Comparison of ENCODE assay signal across 13 cellular contexts in the genomic region with DNA sequence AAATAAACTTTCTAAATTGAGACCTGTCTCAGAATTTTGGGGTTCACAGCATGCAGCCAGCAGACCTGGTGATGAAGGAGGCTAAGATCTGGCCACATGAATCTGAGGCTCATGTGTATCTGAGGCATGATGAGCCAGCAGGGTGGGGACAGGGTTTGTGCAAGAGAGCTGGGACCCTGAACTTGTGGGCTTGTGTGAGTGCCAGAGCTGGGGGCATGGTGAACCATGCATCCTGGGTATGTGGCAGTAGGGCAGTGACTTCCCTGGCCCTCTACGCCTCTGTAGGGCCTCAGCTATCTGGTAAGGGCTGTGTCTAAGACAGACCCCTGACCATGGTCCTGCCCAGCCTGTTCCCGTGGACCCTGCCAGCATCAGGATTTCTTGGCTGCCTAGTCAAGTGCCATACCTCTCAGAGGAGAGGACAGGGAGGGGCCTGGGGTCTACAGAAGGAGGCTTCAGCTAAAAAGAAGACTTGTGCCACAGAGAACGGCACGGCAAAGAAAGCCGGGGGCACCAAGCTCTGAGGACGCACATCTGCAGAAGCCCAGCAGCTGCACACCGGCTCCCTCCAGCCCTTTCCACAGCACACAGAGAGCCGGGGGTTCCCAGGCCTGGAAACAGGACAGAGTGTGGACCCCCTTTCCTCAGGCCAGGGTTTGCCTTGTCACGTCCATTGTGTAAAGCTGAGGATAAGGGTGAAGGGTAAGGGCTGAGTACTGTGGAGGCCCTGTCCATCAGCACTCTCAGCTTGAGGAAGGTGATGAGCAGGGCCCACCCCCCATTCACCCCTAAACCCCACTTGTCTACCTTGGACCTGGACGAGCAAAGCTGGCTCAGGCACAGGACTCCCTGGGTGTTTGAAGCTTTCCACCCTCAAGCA.
"Had no signal": no experiment of that assay in that cellular context is flagged by ENCODE, and none has a peak within 500 bp of the region (broad histone marks: within the 10 kb centered on the region; RNA-seq: fewer than 3 reads in every experiment).

No MANE protein-coding gene starts in this region.

- DNase-seq: activated CD4-positive, alpha-beta T cell treated with anti-CD3 and anti-CD28 coated beads, Interleukin-2, amount 50 U/mL, for 4 hours; activated CD4-positive, CD25-positive, alpha-beta regulatory T cell treated with anti-CD3 and anti-CD28 coated beads, Interleukin-2, amount 50 U/mL, for 72 hours; activated effector memory CD4-positive, alpha-beta T cell treated with Interleukin-2 at 50 U/mL for 16 hours; activated T-cell treated with anti-CD3 and anti-CD28 coated beads, Interleukin-2, amount 50 U/mL, for 1 hour; anterior cingulate cortex; occipital lobe; stimulated activated CD4-positive, alpha-beta T cell treated with anti-CD3 and anti-CD28 coated beads, Interleukin-12 subunit alpha, Interleukin-12 subunit beta, amount 100 ng/mL, for 4 hours; stimulated activated CD4-positive, alpha-beta T cell treated with anti-CD3 and anti-CD28 coated beads, Interleukin-2, amount 100 ng/mL, for 48 hours; stimulated activated naive CD4-positive, alpha-beta T cell treated with Interleukin-2 at 50 U/mL for 16 hours; T-helper 9 cell; trophoblast cell had no signal

- FAIRE-seq: bronchial epithelial cell had no signal

- H3K36me3 Mint-ChIP-seq: activated naive CD8-positive, alpha-beta T cell had no signal
